ENCODE assay signal across 39 cellular contexts in genomic region chrX:123563167-123563566, GRCh38.
"Had no signal": no experiment of that assay in that cellular context is flagged by ENCODE, and none has a peak within 500 bp of the region (broad histone marks: within the 10 kb centered on the region; RNA-seq: fewer than 3 reads in every experiment).

No MANE protein-coding gene starts in this region.

- H3K27ac ChIP-seq: adrenal gland, ascending aorta, body of pancreas, brain microvascular endothelial cell, cardiac muscle cell had no signal

- H3K27ac Mint-ChIP-seq: activated naive CD4-positive, alpha-beta T cell treated with anti-CD3 and anti-CD28 coated beads for 36 hours; activated naive CD4-positive, alpha-beta T cell treated with anti-CD3 and anti-CD28 coated beads, Interleukin-2, amount 10 ng/mL, durations not matched to agents 7 days and 5 days; activated naive CD4-positive, alpha-beta T cell treated with anti-CD3 and anti-CD28 coated beads, Interleukin-2, amount 50 U/mL, for 24 hours; activated naive CD4-positive, alpha-beta T cell treated with anti-CD3 and anti-CD28 coated beads, Interleukin-2, amount 50 U/mL, for 72 hours; activated naive CD8-positive, alpha-beta T cell; activated naive CD8-positive, alpha-beta T cell treated with anti-CD3 and anti-CD28 coated beads for 36 hours; activated naive CD8-positive, alpha-beta T cell treated with anti-CD3 and anti-CD28 coated beads, Interleukin-2, amount 10 ng/mL, durations not matched to agents 7 days and 5 days; activated naive CD8-positive, alpha-beta T cell treated with anti-CD3 and anti-CD28 coated beads, Interleukin-2, amount 50 U/mL, for 24 hours; activated T-cell treated with anti-CD3 and anti-CD28 coated beads, Interleukin-2, amount 50 U/mL, for 24 hours; activated T-cell treated with anti-CD3 and anti-CD28 coated beads, Interleukin-2, amount 50 U/mL, for 72 hours; activated T-helper 1 cell treated with anti-CD3 and anti-CD28 coated beads, Interleukin-12 subunit alpha, Interleukin-12 subunit beta, Interleukin-2, Interleukin-4 antibody, amounts not matched to agents 30 ng/mL and 10 ng/mL and 1 ng/mL, durations not matched to agents 14 hours and 24 hours and 36 hours; activated T-helper 17 cell treated with anti-CD3 and anti-CD28 coated beads, Interleukin-2, amount 50 U/mL, for 72 hours; activated T-helper 2 cell treated with anti-CD3 and anti-CD28 coated beads, Interferon-gamma antibody, Interleukin-2, Interleukin-4, amounts not matched to agents 10 μg/mL and 5 μg/mL and 100 μg/mL, durations not matched to agents 14 hours and 24 hours and 36 hours; brain had no signal

- H3K9me3 ChIP-seq: adrenal gland, ascending aorta, body of pancreas had no signal

- H3K4me3 ChIP-seq: adrenal gland, ascending aorta, body of pancreas, cardiac muscle cell had no signal

- H3K4me1 Mint-ChIP-seq: activated naive CD4-positive, alpha-beta T cell treated with anti-CD3 and anti-CD28 coated beads, Interleukin-2, amount 10 ng/mL, durations not matched to agents 7 days and 5 days; activated naive CD4-positive, alpha-beta T cell treated with anti-CD3 and anti-CD28 coated beads, Interleukin-2, amount 50 U/mL, for 24 hours; activated naive CD8-positive, alpha-beta T cell treated with anti-CD3 and anti-CD28 coated beads for 36 hours; activated naive CD8-positive, alpha-beta T cell treated with anti-CD3 and anti-CD28 coated beads, Interleukin-2, amount 10 ng/mL, durations not matched to agents 7 days and 5 days; activated naive CD8-positive, alpha-beta T cell treated with anti-CD3 and anti-CD28 coated beads, Interleukin-2, amount 50 U/mL, for 24 hours; activated T-helper 17 cell treated with anti-CD3 and anti-CD28 coated beads, Interleukin-2, amount 50 U/mL, for 72 hours; brain; central memory CD8-positive, alpha-beta T cell had no signal

- H3K9me3 Mint-ChIP-seq: activated naive CD4-positive, alpha-beta T cell treated with anti-CD3 and anti-CD28 coated beads for 36 hours; activated naive CD4-positive, alpha-beta T cell treated with anti-CD3 and anti-CD28 coated beads, Interleukin-2, amount 10 ng/mL, durations not matched to agents 7 days and 5 days; activated naive CD4-positive, alpha-beta T cell treated with anti-CD3 and anti-CD28 coated beads, Interleukin-2, amount 50 U/mL, for 72 hours; activated naive CD8-positive, alpha-beta T cell treated with anti-CD3 and anti-CD28 coated beads for 36 hours; activated naive CD8-positive, alpha-beta T cell treated with anti-CD3 and anti-CD28 coated beads, Interleukin-2, amount 50 U/mL, for 24 hours; activated T-cell treated with anti-CD3 and anti-CD28 coated beads, Interleukin-2, amount 50 U/mL, for 24 hours; activated T-cell treated with anti-CD3 and anti-CD28 coated beads, Interleukin-2, amount 50 U/mL, for 72 hours; activated T-helper 1 cell treated with anti-CD3 and anti-CD28 coated beads, Interleukin-12 subunit alpha, Interleukin-12 subunit beta, Interleukin-2, Interleukin-4 antibody, amounts not matched to agents 30 ng/mL and 10 ng/mL and 1 ng/mL, durations not matched to agents 14 hours and 24 hours and 36 hours; activated T-helper 17 cell treated with anti-CD3 and anti-CD28 coated beads, Interleukin-2, amount 50 U/mL, for 72 hours; activated T-helper 2 cell treated with anti-CD3 and anti-CD28 coated beads, Interferon-gamma antibody, Interleukin-2, Interleukin-4, amounts not matched to agents 10 μg/mL and 5 μg/mL and 100 μg/mL, durations not matched to agents 14 hours and 24 hours and 36 hours; central memory CD8-positive, alpha-beta T cell had no signal

- H3K4me3 Mint-ChIP-seq: activated naive CD4-positive, alpha-beta T cell treated with anti-CD3 and anti-CD28 coated beads for 36 hours; activated naive CD4-positive, alpha-beta T cell treated with anti-CD3 and anti-CD28 coated beads, Interleukin-2, amount 10 ng/mL, durations not matched to agents 7 days and 5 days; activated naive CD4-positive, alpha-beta T cell treated with anti-CD3 and anti-CD28 coated beads, Interleukin-2, amount 50 U/mL, for 24 hours; activated naive CD8-positive, alpha-beta T cell; activated naive CD8-positive, alpha-beta T cell treated with anti-CD3 and anti-CD28 coated beads for 36 hours; activated naive CD8-positive, alpha-beta T cell treated with anti-CD3 and anti-CD28 coated beads, Interleukin-2, amount 10 ng/mL, durations not matched to agents 7 days and 5 days; activated naive CD8-positive, alpha-beta T cell treated with anti-CD3 and anti-CD28 coated beads, Interleukin-2, amount 50 U/mL, for 24 hours; activated T-cell treated with anti-CD3 and anti-CD28 coated beads, Interleukin-2, amount 50 U/mL, for 24 hours; activated T-cell treated with anti-CD3 and anti-CD28 coated beads, Interleukin-2, amount 50 U/mL, for 4 hours; activated T-cell treated with anti-CD3 and anti-CD28 coated beads, Interleukin-2, amount 50 U/mL, for 72 hours; activated T-helper 1 cell treated with anti-CD3 and anti-CD28 coated beads, Interleukin-12 subunit alpha, Interleukin-12 subunit beta, Interleukin-2, Interleukin-4 antibody, amounts not matched to agents 30 ng/mL and 10 ng/mL and 1 ng/mL, durations not matched to agents 14 hours and 24 hours and 36 hours; activated T-helper 17 cell treated with anti-CD3 and anti-CD28 coated beads, Interleukin-2, amount 50 U/mL, for 72 hours; brain; central memory CD8-positive, alpha-beta T cell had no signal

- H3K27me3 Mint-ChIP-seq: activated naive CD4-positive, alpha-beta T cell treated with anti-CD3 and anti-CD28 coated beads, Interleukin-2, amount 10 ng/mL, durations not matched to agents 7 days and 5 days; activated naive CD8-positive, alpha-beta T cell; activated naive CD8-positive, alpha-beta T cell treated with anti-CD3 and anti-CD28 coated beads for 36 hours; activated naive CD8-positive, alpha-beta T cell treated with anti-CD3 and anti-CD28 coated beads, Interleukin-2, amount 50 U/mL, for 24 hours had no signal

- DNase-seq: activated effector memory CD4-positive, alpha-beta T cell treated with anti-CD3 and anti-CD28 coated beads, Interleukin-2, amount 50 U/mL, for 16 hours; activated effector memory CD4-positive, alpha-beta T cell treated with Interleukin-2 at 50 U/mL for 16 hours; activated gamma-delta T cell; activated gamma-delta T cell treated with Interleukin-2 at 50 U/mL for 16 hours; activated naive CD4-positive, alpha-beta T cell; activated naive CD4-positive, alpha-beta T cell treated with anti-CD3 and anti-CD28 coated beads for 36 hours; activated naive CD4-positive, alpha-beta T cell treated with anti-CD3 and anti-CD28 coated beads, Interleukin-2, amount 10 ng/mL, durations not matched to agents 7 days and 5 days; activated naive CD4-positive, alpha-beta T cell treated with anti-CD3 and anti-CD28 coated beads, Interleukin-2, amount 50 U/mL, for 16 hours; activated naive CD4-positive, alpha-beta T cell treated with Interleukin-2 at 50 U/mL for 16 hours; activated naive CD8-positive, alpha-beta T cell treated with anti-CD3 and anti-CD28 coated beads for 36 hours; activated naive CD8-positive, alpha-beta T cell treated with anti-CD3 and anti-CD28 coated beads, Interleukin-2, amount 10 ng/mL, durations not matched to agents 7 days and 5 days; activated naive CD8-positive, alpha-beta T cell treated with anti-CD3 and anti-CD28 coated beads, Interleukin-2, amount 50 U/mL, for 24 hours; activated T-cell treated with anti-CD3 and anti-CD28 coated beads for 4 hours; activated T-cell treated with anti-CD3 and anti-CD28 coated beads, Interleukin-2, amount 50 U/mL, for 1 hour; activated T-cell treated with anti-CD3 and anti-CD28 coated beads, Interleukin-2, amount 50 U/mL, for 24 hours; activated T-cell treated with anti-CD3 and anti-CD28 coated beads, Interleukin-2, amount 50 U/mL, for 4 hours; activated T-cell treated with anti-CD3 and anti-CD28 coated beads, Interleukin-2, amount 50 U/mL, for 48 hours; activated T-cell treated with anti-CD3 and anti-CD28 coated beads, Interleukin-2, amount 50 U/mL, for 72 hours; adrenal gland; amniotic stem cell; amygdala; anterior cingulate cortex; body of pancreas; brain microvascular endothelial cell; caudate nucleus; central memory CD4-positive, alpha-beta T cell; cerebellar nuclear complex had no signal

- H3K36me3 Mint-ChIP-seq: activated naive CD4-positive, alpha-beta T cell treated with anti-CD3 and anti-CD28 coated beads, Interleukin-2, amount 10 ng/mL, durations not matched to agents 7 days and 5 days; activated naive CD4-positive, alpha-beta T cell treated with anti-CD3 and anti-CD28 coated beads, Interleukin-2, amount 50 U/mL, for 72 hours; activated naive CD8-positive, alpha-beta T cell; activated naive CD8-positive, alpha-beta T cell treated with anti-CD3 and anti-CD28 coated beads for 36 hours; activated naive CD8-positive, alpha-beta T cell treated with anti-CD3 and anti-CD28 coated beads, Interleukin-2, amount 10 ng/mL, durations not matched to agents 7 days and 5 days; brain had no signal

- FAIRE-seq: astrocyte, bronchial epithelial cell had no signal

- H3K27me3 ChIP-seq: adrenal gland, ascending aorta, body of pancreas, brain microvascular endothelial cell, cardiac muscle cell had no signal

- H3K4me1 ChIP-seq: adrenal gland, ascending aorta, body of pancreas had no signal

- H3K36me3 ChIP-seq: adrenal gland, ascending aorta, brain microvascular endothelial cell, cardiac muscle cell had no signal

- ATAC-seq: activated naive CD4-positive, alpha-beta T cell treated with anti-CD3 and anti-CD28 coated beads, Interleukin-2, amount 50 U/mL, for 72 hours; activated naive CD8-positive, alpha-beta T cell treated with anti-CD3 and anti-CD28 coated beads, Interleukin-2, amount 50 U/mL, for 24 hours; activated T-cell treated with anti-CD3 and anti-CD28 coated beads, Interleukin-2, amount 50 U/mL, for 4 hours; activated T-cell treated with anti-CD3 and anti-CD28 coated beads, Interleukin-2, amount 50 U/mL, for 72 hours; activated T-helper 17 cell treated with anti-CD3 and anti-CD28 coated beads, Interleukin-2, amount 50 U/mL, for 72 hours; body of pancreas had no signal
